ENCODE assay signal across 1 cellular context in genomic region chr17:82153745-82154375, GRCh38.
A peak's percentile ranks its signal among the peaks of the same experiment; 100 is the strongest.
TF ChIP-seq lines count a peak whose summit lies in the region.

No MANE protein-coding gene starts in this region.

TF ChIP-seq in GM12878, 131 proteins besides CTCF, POLR2A, EP300 and RAD21 (continued from another document):
- TF ChIP-seq POLR2AphosphoS2 (IDR thresholded peaks at IDR 0.05; ENCODE audit: low read depth, low read length) (no peak), MEF2B (IDR thresholded peaks at IDR 0.05; ENCODE audit: partially characterized antibody, poor library complexity, severe bottlenecking) (no peak), KAT2A (conservative IDR thresholded peaks at IDR 0.05; ENCODE audit: control insufficient read depth, low read depth, low read length) (no peak), BCL11A (IDR thresholded peaks at IDR 0.05; ENCODE audit: low read depth, low read length) (no peak), SP1 (IDR thresholded peaks at IDR 0.05; ENCODE audit: low read depth, low read length) (no peak), MEF2A (IDR thresholded peaks at IDR 0.05; ENCODE audit: insufficient read depth, low read depth, low read length) (no peak), YBX1 (IDR thresholded peaks at IDR 0.05) (no peak), PML (IDR thresholded peaks at IDR 0.05; ENCODE audit: low read length) (no peak), CREM (IDR thresholded peaks at IDR 0.05; ENCODE audit: low read depth) (no peak), FOXK2 (IDR thresholded peaks at IDR 0.05) (no peak), RUNX3 (IDR thresholded peaks at IDR 0.05; ENCODE audit: low read length) (no peak), IRF4 (IDR thresholded peaks at IDR 0.05; ENCODE audit: low read depth, low read length) (no peak), ZNF217 (IDR thresholded peaks at IDR 0.05) (no peak), LARP7 (IDR thresholded peaks at IDR 0.05) (peak; percentile 48; the same call in 1 of the 2 replicates), SREBF1 (IDR thresholded peaks at IDR 0.05; ENCODE audit: low read length) (no peak), CBX5 (IDR thresholded peaks at IDR 0.05; ENCODE audit: low read depth) (no peak), SMC3 (IDR thresholded peaks at IDR 0.05; ENCODE audit: borderline replicate concordance, low read length) (peak; percentile 85), CREB1 (IDR thresholded peaks at IDR 0.05; ENCODE audit: low read depth) (no peak), TARDBP (IDR thresholded peaks at IDR 0.05; ENCODE audit: borderline replicate concordance) (no peak), RAD51 (IDR thresholded peaks at IDR 0.05) (no peak), RELB (IDR thresholded peaks at IDR 0.05; ENCODE audit: low read depth) (no peak), BHLHE40 (IDR thresholded peaks at IDR 0.05; ENCODE audit: borderline replicate concordance in 1 of 2, low read depth in 2 of 2, low read length in 1 of 2) (peak in 1 of 2 experiments; percentile 15; a peak in 1 of 4 replicates), PKNOX1 (IDR thresholded peaks at IDR 0.05) (peak; percentile 13; the same call in 1 of the 2 replicates), ZNF207 (IDR thresholded peaks at IDR 0.05; ENCODE audit: borderline replicate concordance) (no peak), STAT1 (conservative IDR thresholded peaks at IDR 0.05) (no peak), YY1 (IDR thresholded peaks at IDR 0.05; ENCODE audit: low read depth, low read length) (peak; percentile 67), NFIC (IDR thresholded peaks at IDR 0.05; ENCODE audit: low read depth, low read length) (no peak), IKZF1 (conservative IDR thresholded peaks at IDR 0.05) (0 out of 2 replicates have a peak, but pooled peaks have one; percentile 10), SIX5 (IDR thresholded peaks at IDR 0.05; ENCODE audit: low read depth, low read length, severe bottlenecking) (no peak), CBFB (IDR thresholded peaks at IDR 0.05; ENCODE audit: low read depth) (no peak), MTA3 (IDR thresholded peaks at IDR 0.05; ENCODE audit: borderline replicate concordance, low read length) (no peak), MAX (IDR thresholded peaks at IDR 0.05; ENCODE audit: low read depth, low read length) (no peak), ZNF622 (IDR thresholded peaks at IDR 0.05) (no peak)
- TF ChIP-seq, protein P1, sequence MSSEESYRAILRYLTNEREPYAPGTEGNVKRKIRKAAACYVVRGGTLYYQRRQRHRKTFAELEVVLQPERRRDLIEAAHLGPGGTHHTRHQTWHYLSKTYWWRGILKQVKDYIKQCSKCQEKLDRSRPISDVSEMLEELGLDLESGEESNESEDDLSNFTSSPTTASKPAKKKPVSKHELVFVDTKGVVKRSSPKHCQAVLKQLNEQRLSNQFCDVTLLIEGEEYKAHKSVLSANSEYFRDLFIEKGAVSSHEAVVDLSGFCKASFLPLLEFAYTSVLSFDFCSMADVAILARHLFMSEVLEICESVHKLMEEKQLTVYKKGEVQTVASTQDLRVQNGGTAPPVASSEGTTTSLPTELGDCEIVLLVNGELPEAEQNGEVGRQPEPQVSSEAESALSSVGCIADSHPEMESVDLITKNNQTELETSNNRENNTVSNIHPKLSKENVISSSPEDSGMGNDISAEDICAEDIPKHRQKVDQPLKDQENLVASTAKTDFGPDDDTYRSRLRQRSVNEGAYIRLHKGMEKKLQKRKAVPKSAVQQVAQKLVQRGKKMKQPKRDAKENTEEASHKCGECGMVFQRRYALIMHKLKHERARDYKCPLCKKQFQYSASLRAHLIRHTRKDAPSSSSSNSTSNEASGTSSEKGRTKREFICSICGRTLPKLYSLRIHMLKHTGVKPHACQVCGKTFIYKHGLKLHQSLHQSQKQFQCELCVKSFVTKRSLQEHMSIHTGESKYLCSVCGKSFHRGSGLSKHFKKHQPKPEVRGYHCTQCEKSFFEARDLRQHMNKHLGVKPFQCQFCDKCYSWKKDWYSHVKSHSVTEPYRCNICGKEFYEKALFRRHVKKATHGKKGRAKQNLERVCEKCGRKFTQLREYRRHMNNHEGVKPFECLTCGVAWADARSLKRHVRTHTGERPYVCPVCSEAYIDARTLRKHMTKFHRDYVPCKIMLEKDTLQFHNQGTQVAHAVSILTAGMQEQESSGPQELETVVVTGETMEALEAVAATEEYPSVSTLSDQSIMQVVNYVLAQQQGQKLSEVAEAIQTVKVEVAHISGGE (CRISPR knock-in tag; IDR thresholded peaks at IDR 0.05) = no peak
- TF ChIP-seq, protein P2, sequence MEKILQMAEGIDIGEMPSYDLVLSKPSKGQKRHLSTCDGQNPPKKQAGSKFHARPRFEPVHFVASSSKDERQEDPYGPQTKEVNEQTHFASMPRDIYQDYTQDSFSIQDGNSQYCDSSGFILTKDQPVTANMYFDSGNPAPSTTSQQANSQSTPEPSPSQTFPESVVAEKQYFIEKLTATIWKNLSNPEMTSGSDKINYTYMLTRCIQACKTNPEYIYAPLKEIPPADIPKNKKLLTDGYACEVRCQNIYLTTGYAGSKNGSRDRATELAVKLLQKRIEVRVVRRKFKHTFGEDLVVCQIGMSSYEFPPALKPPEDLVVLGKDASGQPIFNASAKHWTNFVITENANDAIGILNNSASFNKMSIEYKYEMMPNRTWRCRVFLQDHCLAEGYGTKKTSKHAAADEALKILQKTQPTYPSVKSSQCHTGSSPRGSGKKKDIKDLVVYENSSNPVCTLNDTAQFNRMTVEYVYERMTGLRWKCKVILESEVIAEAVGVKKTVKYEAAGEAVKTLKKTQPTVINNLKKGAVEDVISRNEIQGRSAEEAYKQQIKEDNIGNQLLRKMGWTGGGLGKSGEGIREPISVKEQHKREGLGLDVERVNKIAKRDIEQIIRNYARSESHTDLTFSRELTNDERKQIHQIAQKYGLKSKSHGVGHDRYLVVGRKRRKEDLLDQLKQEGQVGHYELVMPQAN (conservative IDR thresholded peaks at IDR 0.05) = no peak
- TF ChIP-seq, protein P3, sequence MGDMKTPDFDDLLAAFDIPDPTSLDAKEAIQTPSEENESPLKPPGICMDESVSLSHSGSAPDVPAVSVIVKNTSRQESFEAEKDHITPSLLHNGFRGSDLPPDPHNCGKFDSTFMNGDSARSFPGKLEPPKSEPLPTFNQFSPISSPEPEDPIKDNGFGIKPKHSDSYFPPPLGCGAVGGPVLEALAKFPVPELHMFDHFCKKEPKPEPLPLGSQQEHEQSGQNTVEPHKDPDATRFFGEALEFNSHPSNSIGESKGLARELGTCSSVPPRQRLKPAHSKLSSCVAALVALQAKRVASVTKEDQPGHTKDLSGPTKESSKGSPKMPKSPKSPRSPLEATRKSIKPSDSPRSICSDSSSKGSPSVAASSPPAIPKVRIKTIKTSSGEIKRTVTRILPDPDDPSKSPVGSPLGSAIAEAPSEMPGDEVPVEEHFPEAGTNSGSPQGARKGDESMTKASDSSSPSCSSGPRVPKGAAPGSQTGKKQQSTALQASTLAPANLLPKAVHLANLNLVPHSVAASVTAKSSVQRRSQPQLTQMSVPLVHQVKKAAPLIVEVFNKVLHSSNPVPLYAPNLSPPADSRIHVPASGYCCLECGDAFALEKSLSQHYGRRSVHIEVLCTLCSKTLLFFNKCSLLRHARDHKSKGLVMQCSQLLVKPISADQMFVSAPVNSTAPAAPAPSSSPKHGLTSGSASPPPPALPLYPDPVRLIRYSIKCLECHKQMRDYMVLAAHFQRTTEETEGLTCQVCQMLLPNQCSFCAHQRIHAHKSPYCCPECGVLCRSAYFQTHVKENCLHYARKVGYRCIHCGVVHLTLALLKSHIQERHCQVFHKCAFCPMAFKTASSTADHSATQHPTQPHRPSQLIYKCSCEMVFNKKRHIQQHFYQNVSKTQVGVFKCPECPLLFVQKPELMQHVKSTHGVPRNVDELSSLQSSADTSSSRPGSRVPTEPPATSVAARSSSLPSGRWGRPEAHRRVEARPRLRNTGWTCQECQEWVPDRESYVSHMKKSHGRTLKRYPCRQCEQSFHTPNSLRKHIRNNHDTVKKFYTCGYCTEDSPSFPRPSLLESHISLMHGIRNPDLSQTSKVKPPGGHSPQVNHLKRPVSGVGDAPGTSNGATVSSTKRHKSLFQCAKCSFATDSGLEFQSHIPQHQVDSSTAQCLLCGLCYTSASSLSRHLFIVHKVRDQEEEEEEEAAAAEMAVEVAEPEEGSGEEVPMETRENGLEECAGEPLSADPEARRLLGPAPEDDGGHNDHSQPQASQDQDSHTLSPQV (IDR thresholded peaks at IDR 0.05) = no peak
- TF ChIP-seq, protein P4, sequence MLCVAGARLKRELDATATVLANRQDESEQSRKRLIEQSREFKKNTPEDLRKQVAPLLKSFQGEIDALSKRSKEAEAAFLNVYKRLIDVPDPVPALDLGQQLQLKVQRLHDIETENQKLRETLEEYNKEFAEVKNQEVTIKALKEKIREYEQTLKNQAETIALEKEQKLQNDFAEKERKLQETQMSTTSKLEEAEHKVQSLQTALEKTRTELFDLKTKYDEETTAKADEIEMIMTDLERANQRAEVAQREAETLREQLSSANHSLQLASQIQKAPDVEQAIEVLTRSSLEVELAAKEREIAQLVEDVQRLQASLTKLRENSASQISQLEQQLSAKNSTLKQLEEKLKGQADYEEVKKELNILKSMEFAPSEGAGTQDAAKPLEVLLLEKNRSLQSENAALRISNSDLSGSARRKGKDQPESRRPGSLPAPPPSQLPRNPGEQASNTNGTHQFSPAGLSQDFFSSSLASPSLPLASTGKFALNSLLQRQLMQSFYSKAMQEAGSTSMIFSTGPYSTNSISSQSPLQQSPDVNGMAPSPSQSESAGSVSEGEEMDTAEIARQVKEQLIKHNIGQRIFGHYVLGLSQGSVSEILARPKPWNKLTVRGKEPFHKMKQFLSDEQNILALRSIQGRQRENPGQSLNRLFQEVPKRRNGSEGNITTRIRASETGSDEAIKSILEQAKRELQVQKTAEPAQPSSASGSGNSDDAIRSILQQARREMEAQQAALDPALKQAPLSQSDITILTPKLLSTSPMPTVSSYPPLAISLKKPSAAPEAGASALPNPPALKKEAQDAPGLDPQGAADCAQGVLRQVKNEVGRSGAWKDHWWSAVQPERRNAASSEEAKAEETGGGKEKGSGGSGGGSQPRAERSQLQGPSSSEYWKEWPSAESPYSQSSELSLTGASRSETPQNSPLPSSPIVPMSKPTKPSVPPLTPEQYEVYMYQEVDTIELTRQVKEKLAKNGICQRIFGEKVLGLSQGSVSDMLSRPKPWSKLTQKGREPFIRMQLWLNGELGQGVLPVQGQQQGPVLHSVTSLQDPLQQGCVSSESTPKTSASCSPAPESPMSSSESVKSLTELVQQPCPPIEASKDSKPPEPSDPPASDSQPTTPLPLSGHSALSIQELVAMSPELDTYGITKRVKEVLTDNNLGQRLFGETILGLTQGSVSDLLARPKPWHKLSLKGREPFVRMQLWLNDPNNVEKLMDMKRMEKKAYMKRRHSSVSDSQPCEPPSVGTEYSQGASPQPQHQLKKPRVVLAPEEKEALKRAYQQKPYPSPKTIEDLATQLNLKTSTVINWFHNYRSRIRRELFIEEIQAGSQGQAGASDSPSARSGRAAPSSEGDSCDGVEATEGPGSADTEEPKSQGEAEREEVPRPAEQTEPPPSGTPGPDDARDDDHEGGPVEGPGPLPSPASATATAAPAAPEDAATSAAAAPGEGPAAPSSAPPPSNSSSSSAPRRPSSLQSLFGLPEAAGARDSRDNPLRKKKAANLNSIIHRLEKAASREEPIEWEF (IDR thresholded peaks at IDR 0.05; ENCODE audit: insufficient replicate concordance, low read depth, low read length) = no peak
